37 cellular contexts compared by ENCODE assay signal in the genomic region with DNA sequence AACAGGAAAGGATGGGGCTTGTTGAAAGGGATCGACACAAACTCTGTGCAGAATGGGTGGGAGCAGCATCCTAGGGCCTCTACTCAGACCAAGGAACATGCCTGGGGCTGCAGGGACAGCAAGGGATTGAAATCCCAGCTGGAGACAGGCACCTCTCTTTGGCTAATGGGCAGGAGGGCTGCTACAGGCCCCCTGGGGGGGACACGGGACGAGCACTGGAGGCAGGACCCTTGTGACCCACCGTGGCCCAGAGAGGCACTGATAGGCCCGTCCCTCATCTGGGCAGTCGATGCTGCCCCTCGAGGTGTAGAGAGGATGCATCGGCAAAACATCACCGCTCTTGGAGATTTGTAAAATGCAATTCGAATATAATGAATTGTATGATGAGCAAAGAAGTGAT. TPM values are rescaled to one million over a fixed set of nuclear protein-coding genes. Genes with fewer than 3 reads are reported as not detected.
"Had no signal": no experiment of that assay in that cellular context is flagged by ENCODE, and none has a peak within 500 bp of the region (broad histone marks: within the 10 kb centered on the region; RNA-seq: fewer than 3 reads in every experiment).

No MANE protein-coding gene starts in this region.

- H3K4me3 ChIP-seq: PC-9, SJCRH30, SK-N-MC had no signal

- H3K36me3 ChIP-seq: SJCRH30, WERI-Rb-1 had no signal

- H3K27ac ChIP-seq: PC-9, RWPE1, SJCRH30, SK-N-MC, WERI-Rb-1 had no signal

- H3K9me3 ChIP-seq: SJCRH30 had no signal

- H3K27me3 ChIP-seq: SJCRH30 had no signal

- ATAC-seq: activated CD8-positive, alpha-beta memory T cell treated with anti-CD3 and anti-CD28 coated beads, Interleukin-2, amount 10 ng/mL, durations not matched to agents 7 days and 5 days; activated T-cell treated with anti-CD3 and anti-CD28 coated beads, Interleukin-2, amount 50 U/mL, for 72 hours; activated T-helper 17 cell treated with anti-CD3 and anti-CD28 coated beads, Interleukin-2, amount 50 U/mL, for 72 hours had no signal

- FAIRE-seq: RCC 7860 had no signal

- DNase-seq: activated CD4-positive, alpha-beta memory T cell treated with anti-CD3 and anti-CD28 coated beads, Interleukin-2, amount 10 ng/mL, durations not matched to agents 7 days and 5 days; activated CD4-positive, alpha-beta T cell treated with anti-CD3 and anti-CD28 coated beads for 1 hour; activated CD4-positive, alpha-beta T cell treated with anti-CD3 and anti-CD28 coated beads for 48 hours; activated CD4-positive, CD25-positive, alpha-beta regulatory T cell; activated CD8-positive, alpha-beta memory T cell treated with anti-CD3 and anti-CD28 coated beads for 24 hours; activated CD8-positive, alpha-beta memory T cell treated with anti-CD3 and anti-CD28 coated beads, Interleukin-2, amount 10 ng/mL, durations not matched to agents 7 days and 5 days; activated CD8-positive, alpha-beta memory T cell treated with anti-CD3 and anti-CD28 coated beads, Interleukin-2, amount 50 U/mL, for 48 hours; activated effector memory CD4-positive, alpha-beta T cell treated with anti-CD3 and anti-CD28 coated beads, Interleukin-2, amount 50 U/mL, for 16 hours; activated naive CD4-positive, alpha-beta T cell; activated naive CD4-positive, alpha-beta T cell treated with anti-CD3 and anti-CD28 coated beads, Interleukin-2, amount 50 U/mL, for 16 hours; activated naive CD8-positive, alpha-beta T cell treated with anti-CD3 and anti-CD28 coated beads for 36 hours; activated T-cell treated with anti-CD3 and anti-CD28 coated beads, Interleukin-2, amount 50 U/mL, for 1 hour; activated T-cell treated with anti-CD3 and anti-CD28 coated beads, Interleukin-2, amount 50 U/mL, for 72 hours; amniotic stem cell; Karpas-422; KBM-7; NCI-H1048; NCI-H1105 treated with DMSO at 0.1 percent for 48 hours; NCI-H1436; NCI-H1694; NCI-H1930; NCI-H2081 treated with DMSO at 0.1 percent for 48 hours; NCI-H226; NCI-H446 treated with DMSO at 0.1 percent for 48 hours; NCI-H524; NCI-H69; PC-9; SHP77; SJCRH30; T1000; WERI-Rb-1 had no signal

RNA-seq across cellular contexts. Expression of gene GDF7, which starts 21.2 kb away (rescaled TPM):
- total RNA-seq: activated CD4-positive, alpha-beta memory T cell treated with anti-CD3 and anti-CD28 coated beads, Interleukin-2, amount 10 ng/mL, durations not matched to agents 7 days and 5 days; activated CD8-positive, alpha-beta memory T cell treated with anti-CD3 and anti-CD28 coated beads, Interleukin-2, amount 10 ng/mL, durations not matched to agents 7 days and 5 days; activated naive CD8-positive, alpha-beta T cell treated with anti-CD3 and anti-CD28 coated beads for 36 hours; MCF 10A; T-helper 1 cell treated with Interleukin-12 subunit alpha and Interleukin-12 subunit beta and Interleukin-4 antibody, amounts not matched to agents 30 ng/mL and 1 ng/mL, for 36 hours had no signal
